8 cellular contexts compared by ENCODE assay signal in the genomic region with DNA sequence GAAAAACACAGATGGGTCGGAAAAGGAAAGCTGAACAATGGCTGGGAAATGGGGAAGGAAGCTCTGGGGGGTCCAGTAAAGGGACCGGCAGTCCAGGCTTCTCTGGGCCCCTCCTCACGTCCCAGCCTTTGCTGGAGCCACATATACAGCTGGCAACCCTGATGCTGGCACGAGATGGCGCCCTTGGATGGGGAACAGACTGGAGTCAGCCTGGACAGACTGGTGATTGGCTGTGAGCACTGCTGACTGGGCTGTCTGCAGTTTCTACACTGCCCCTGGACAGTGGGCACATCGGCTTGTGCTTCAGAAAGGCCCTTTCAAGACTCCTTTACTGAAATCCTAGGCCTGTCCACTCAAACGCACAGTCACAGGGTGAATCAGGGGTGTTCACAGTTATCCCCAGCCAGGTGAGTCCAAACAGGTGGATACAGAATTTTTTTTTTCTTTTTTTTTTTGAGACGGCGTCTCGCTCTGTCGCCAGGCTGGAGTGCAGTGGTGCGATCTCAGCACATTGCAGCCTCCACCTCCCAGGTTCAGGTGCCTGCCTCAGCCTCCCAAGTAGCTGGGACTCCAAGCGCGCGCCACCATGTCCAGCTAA. TPM values are rescaled to one million over a fixed set of nuclear protein-coding genes. Genes with fewer than 3 reads are reported as not detected.
DNase-seq lines count a peak whose midpoint lies in the region; ATAC-seq and TF ChIP-seq lines count a peak whose summit lies in the region.

No MANE protein-coding gene starts in this region.

- intact Hi-C loops in sciatic nerve (cut with DNase I) = no loop called here

- TF ChIP-seq CTCF in GM10248 (IDR thresholded peaks at IDR 0.05; ENCODE audit: control extremely low read depth, extremely low read depth, low read depth, missing control alignments) = peak; percentile 73

- POLR2A ChIA-PET in GM10248 (lab: Yijun Ruan, JAX) = no interaction called here

- DNase-seq in GM10248 (ENCODE audit: extremely low spot score) (peak; percentile 79), NCI-H1417 treated with DMSO at 0.1 percent for 48 hours (lab: John Stamatoyannopoulos, UW) (peak; percentile 37), SW480 (ENCODE audit: low spot score) (peak; percentile 67), anterior cingulate cortex (lab: John Stamatoyannopoulos, UW) (peak in 57 of 58 donors; percentile 13 to 91 (median 67)), hepatic stellate cell (ENCODE audit: low spot score) (peak; percentile 91), sciatic nerve (ENCODE audit: low spot score) (peak; percentile 88)

- CTCF ChIA-PET in GM10248 (lab: Yijun Ruan, JAX) = interaction anchor here (0.7 to 4.8 kb wide), 9 partner anchors 10 to 468 kb away, joined by 3 to 25 read pairs (median 5); a partner anchor contains a TSS

- ATAC-seq in sciatic nerve (peak; percentile 95), GM21619 (IDR thresholded peaks at IDR 0.05; ENCODE audit: unreplicated experiment) (no peak), HG03520 (IDR thresholded peaks at IDR 0.05; ENCODE audit: unreplicated experiment) (no peak)

RNA-seq across cellular contexts. Expression of a gene that starts 31.1 kb away (rescaled TPM):
- total RNA-seq in sciatic nerve = 25.8 TPM

Comparison
In these comparisons a context has a peak if more than half of its experiments do, and no peak if none do; other contexts are left out.
1. DNase-seq: peak in every context shown above with its lines; median percentile 91 in hepatic stellate cell; 88 in sciatic nerve; 79 in GM10248; 67 in SW480; 67 in anterior cingulate cortex; 37 in NCI-H1417 treated with DMSO at 0.1 percent for 48 hours.